Comparison of ENCODE assay signal across 9 cellular contexts in the genomic region with DNA sequence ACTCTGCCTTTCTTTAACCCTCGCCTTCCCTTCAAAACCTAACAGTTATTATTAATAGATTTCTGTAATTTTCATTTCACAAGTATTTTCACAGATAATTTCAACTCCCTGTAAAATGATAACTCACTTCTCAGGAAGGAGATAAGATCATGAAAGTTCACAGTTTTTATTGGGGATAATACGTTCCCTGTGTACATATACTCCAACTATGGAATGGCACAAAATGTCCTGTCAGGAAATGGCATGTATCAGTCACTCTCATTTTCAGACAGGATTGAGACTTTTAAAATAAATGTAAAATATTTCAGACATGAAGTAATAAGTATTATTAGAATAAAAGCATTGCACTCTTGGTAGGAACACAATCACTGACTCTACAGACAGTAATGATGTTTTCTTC. TPM values are rescaled to one million over a fixed set of nuclear protein-coding genes. Genes with fewer than 3 reads are reported as not detected.
DNase-seq lines count a peak whose midpoint lies in the region; ATAC-seq, FAIRE-seq and TF ChIP-seq lines count a peak whose summit lies in the region.
"Had no signal": no experiment of that assay in that cellular context is flagged by ENCODE, and none has a peak within 500 bp of the region (broad histone marks: within the 10 kb centered on the region; RNA-seq: fewer than 3 reads in every experiment).

No MANE protein-coding gene starts in this region.

- DNase-seq in H7 = no peak
- DNase-seq in fibroblast of villous mesenchyme (ENCODE audit: low read depth) = no peak
- no peak for DNase-seq in gastrocnemius medialis
- DNase-seq in frontal cortex (ENCODE audit: low spot score in 2 of 2) = no peak
- no peak for DNase-seq in stimulated activated CD4-positive, alpha-beta T cell treated with anti-CD3 and anti-CD28 coated beads, Interleukin-4, amount 100 ng/mL, for 1 hour
- DNase-seq in NOMO-1 treated with dmso at 0.1 percent for 144 hours (lab: John Stamatoyannopoulos, UW; ENCODE audit: unreplicated experiment) = no peak
- DNase-seq: central memory CD4-positive, alpha-beta T cell had no signal

- in situ Hi-C loops in gastrocnemius medialis (cut with MboI; ENCODE audit: low sequenced_read_pairs in 4 of 4) = no loop called here

- H3K4me3 ChIP-seq in H7 (ENCODE audit: insufficient read depth, low read depth, low read length) = peak overlapping the region; percentile 35; the same call in 1 of the 2 replicates
- H3K4me3 ChIP-seq in WI38 (ENCODE audit: low read depth, low read length) = peak overlapping the region; percentile 56
- H3K4me3 ChIP-seq in fibroblast of villous mesenchyme (ENCODE audit: low read depth, low read length) = peak overlapping the region; percentile 64
- peak overlapping the region; percentile 54 to 93 (median 67) for H3K4me3 ChIP-seq in gastrocnemius medialis

- H3K9me3 ChIP-seq in gastrocnemius medialis = no peaks in the 10 kb centered on the region

- ATAC-seq in gastrocnemius medialis (no peak), GM18519 (IDR thresholded peaks at IDR 0.05; ENCODE audit: low FRiP score, unreplicated experiment) (no peak)

- FAIRE-seq in frontal cortex (lab: Jason Lieb, UNC) = no peak

- peak overlapping the region; percentile 86 to 98 (median 94) for H3K27ac ChIP-seq in gastrocnemius medialis

- TF ChIP-seq CTCF in WI38 (IDR thresholded peaks at IDR 0.05; ENCODE audit: low read depth, low read length) = no peak
- no peak for TF ChIP-seq CTCF in fibroblast of villous mesenchyme (IDR thresholded peaks at IDR 0.05; ENCODE audit: insufficient read depth, low read depth, low read length)
- no peak for TF ChIP-seq CTCF in gastrocnemius medialis (IDR thresholded peaks at IDR 0.05 in 4 of 5, conservative IDR thresholded peaks at IDR 0.05 in 1 of 5)

- intact Hi-C loops in gastrocnemius medialis (cut with DNase I; ENCODE audit: low total_unique reads) = loop anchor here (2.0 to 5.0 kb wide), 3 partner anchors 48 to 170 kb away; a partner anchor contains a TSS

- TF ChIP-seq POLR2A in gastrocnemius medialis (IDR thresholded peaks at IDR 0.05) = no peak

- no peaks in the 10 kb centered on the region for H3K27me3 ChIP-seq in H7 (ENCODE audit: control insufficient read depth, insufficient read depth, low read length)
- H3K27me3 ChIP-seq in gastrocnemius medialis = no peaks in the 10 kb centered on the region

- H3K36me3 ChIP-seq in H7 (replicated peaks; ENCODE audit: control insufficient read depth, insufficient read depth, low read length) = peaks cover 3% of the 10 kb centered on the region
- peaks cover 3 to 18% of the 10 kb centered on the region in 2 donors for H3K36me3 ChIP-seq in gastrocnemius medialis

- peaks cover 12 to 30% of the 10 kb centered on the region in 2 donors for H3K4me1 ChIP-seq in gastrocnemius medialis

RNA-seq across cellular contexts. Expression of a gene that starts 0.9 kb away (rescaled TPM):
- total RNA-seq in H7 (2014; rRNA removed; shearing (Covaris generic)) = 10.1 and 10.4 TPM in 2 replicates
- total RNA-seq in fibroblast of villous mesenchyme (8.4 and 11.7 TPM in 2 replicates), gastrocnemius medialis (10 to 100 TPM; 34.4 to 47.4 (median 40.8) TPM), frontal cortex (36.7 TPM)

RNA-seq across cellular contexts. Expression of a gene that starts 0.9 kb away (rescaled TPM):
- 1.7 and 1.8 TPM in 2 replicates for total RNA-seq in H7 (2014; rRNA removed; shearing (Covaris generic))
- total RNA-seq in fibroblast of villous mesenchyme (1.9 and 6.0 TPM in 2 replicates), gastrocnemius medialis (1 to 10 TPM in 3 of 4 donors, under 1 TPM in 1; 0.58 to 4.4 (median 2.6) TPM), frontal cortex (13.5 TPM)

RNA-seq across cellular contexts. Expression of a gene that starts 11.3 kb away (rescaled TPM):
- total RNA-seq in H7 (2014; rRNA removed; shearing (Covaris generic)) = 10.6 and 12.5 TPM in 2 replicates
- total RNA-seq in fibroblast of villous mesenchyme (9.0 and 11.2 TPM in 2 replicates), gastrocnemius medialis (1 to 10 TPM; 4.1 to 6.5 (median 4.8) TPM), frontal cortex (26.5 TPM)

RNA-seq across cellular contexts. Expression of a gene that starts 27.2 kb away (rescaled TPM):
- 9.1 and 17.1 TPM in 2 replicates for total RNA-seq in H7 (2014; rRNA removed; shearing (Covaris generic))
- total RNA-seq in fibroblast of villous mesenchyme (15.8 and 19.0 TPM in 2 replicates), gastrocnemius medialis (10 to 100 TPM in 1 of 4 donors, 1 to 10 TPM in 3; 6.1 to 10.4 (median 8.3) TPM), frontal cortex (45.7 TPM)

RNA-seq across cellular contexts. Expression of a gene that starts 42.1 kb away (rescaled TPM):
- total RNA-seq in H7 (2014; rRNA removed; shearing (Covaris generic)) = 12.7 and 16.4 TPM in 2 replicates
- total RNA-seq in fibroblast of villous mesenchyme = 9.7 and 10.4 TPM in 2 replicates
- total RNA-seq in gastrocnemius medialis = 10 to 100 TPM in 1 of 4 donors, 1 to 10 TPM in 3; 5.8 to 11.5 (median 8.3) TPM
- 34.2 TPM for total RNA-seq in frontal cortex
